Comparison of ENCODE assay signal across 10 cellular contexts in the genomic region with DNA sequence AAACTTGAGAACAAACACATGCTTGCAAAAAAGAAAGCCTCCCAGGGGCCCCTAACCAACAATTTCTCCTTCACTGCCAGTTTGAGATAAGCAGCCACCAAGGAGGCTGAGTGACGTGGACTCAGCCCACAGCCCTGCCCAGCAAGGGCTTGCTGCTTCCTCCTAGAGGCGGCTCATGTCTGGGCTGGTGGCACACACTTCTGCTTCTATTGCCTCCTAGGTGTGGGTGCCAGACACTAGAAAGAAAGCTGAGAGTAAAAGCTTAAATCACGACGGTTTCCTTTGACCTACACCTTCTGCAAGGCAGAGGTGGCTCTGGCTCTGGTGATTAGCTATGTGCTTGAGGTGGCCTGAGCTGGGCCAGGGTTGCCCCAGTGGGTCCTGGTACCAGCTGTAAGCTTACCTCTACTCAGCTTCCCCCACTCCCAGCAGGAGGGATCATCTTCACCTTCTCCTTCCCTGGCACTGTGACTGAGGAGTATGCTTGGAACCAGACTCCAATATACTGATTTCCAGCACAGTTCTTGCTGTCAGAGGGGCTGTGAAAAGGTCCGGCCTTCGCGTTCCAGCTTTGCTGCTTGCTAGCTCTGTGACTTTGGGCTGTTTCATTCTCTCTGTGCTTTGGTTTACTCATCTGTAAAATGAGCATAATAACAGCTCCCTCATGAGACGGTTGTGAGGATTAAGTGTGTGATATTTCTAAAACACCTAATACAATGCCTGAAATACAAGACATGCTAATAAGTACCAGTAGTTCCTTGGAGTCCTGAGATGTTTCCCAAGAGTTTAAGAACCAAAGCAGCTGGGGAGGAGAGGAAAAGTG.
DNase-seq lines count a peak whose midpoint lies in the region; ATAC-seq and TF ChIP-seq lines count a peak whose summit lies in the region.
"Had no signal": no experiment of that assay in that cellular context is flagged by ENCODE, and none has a peak within 500 bp of the region (broad histone marks: within the 10 kb centered on the region; RNA-seq: fewer than 3 reads in every experiment).

No MANE protein-coding gene starts in this region.

- H3K27ac Mint-ChIP-seq in activated CD4-positive, alpha-beta memory T cell treated with anti-CD3 and anti-CD28 coated beads for 36 hours, result peak overlapping the region; percentile 64

- peaks cover 17% of the 10 kb centered on the region for H3K4me1 ChIP-seq in effector memory CD4-positive, alpha-beta T cell (ENCODE audit: control insufficient read depth, insufficient read depth, low read length, poor library complexity, severe bottlenecking)
- no peaks in the 10 kb centered on the region for H3K4me1 ChIP-seq in breast epithelium

- no peak for TF ChIP-seq CTCF in breast epithelium (IDR thresholded peaks at IDR 0.05)

- H3K36me3 ChIP-seq in effector memory CD4-positive, alpha-beta T cell (ENCODE audit: control insufficient read depth, insufficient read depth, low read length), result no peaks in the 10 kb centered on the region
- no peaks in the 10 kb centered on the region for H3K36me3 ChIP-seq in breast epithelium
- H3K36me3 ChIP-seq: neutrophil had no signal

- no peaks in the 10 kb centered on the region for H3K27me3 Mint-ChIP-seq in activated CD4-positive, alpha-beta memory T cell treated with anti-CD3 and anti-CD28 coated beads for 36 hours

- in situ Hi-C loops in KBM-7 (cut with MboI; ENCODE audit: low pct_unique_long_range_greater_than_20kb, low sequenced_read_pairs), result no loop called here

- H3K36me3 Mint-ChIP-seq in activated CD4-positive, alpha-beta memory T cell treated with anti-CD3 and anti-CD28 coated beads for 36 hours, result no peaks in the 10 kb centered on the region

- CTCF ChIA-PET in activated CD4-positive, alpha-beta memory T cell treated with anti-CD3 and anti-CD28 coated beads for 36 hours (lab: Charles Lee), result interaction anchor here (0.7 to 3.9 kb wide), 20 partner anchors 11 to 316 kb away, joined by 3 to 84 read pairs (median 4); a partner anchor contains a TSS

- H3K4me3 ChIP-seq in effector memory CD4-positive, alpha-beta T cell (ENCODE audit: insufficient read depth, low read depth, low read length, poor library complexity, severe bottlenecking), result no peak overlapping the region
- no peak overlapping the region for H3K4me3 ChIP-seq in breast epithelium

- no peak for TF ChIP-seq POLR2A in breast epithelium (IDR thresholded peaks at IDR 0.05)

- H3K4me1 Mint-ChIP-seq in activated CD4-positive, alpha-beta memory T cell treated with anti-CD3 and anti-CD28 coated beads for 36 hours (ENCODE audit: low read depth), result peaks cover 18% of the 10 kb centered on the region

- no peak overlapping the region for H3K4me3 Mint-ChIP-seq in activated CD4-positive, alpha-beta memory T cell treated with anti-CD3 and anti-CD28 coated beads for 36 hours

- DNase-seq in KBM-7, result peak; percentile 68
- peak; percentile 78 for DNase-seq in activated CD4-positive, alpha-beta memory T cell treated with anti-CD3 and anti-CD28 coated beads for 36 hours
- DNase-seq in effector memory CD4-positive, alpha-beta T cell, result peak; percentile 41 to 71 (median 62)
- peak; percentile 56 for DNase-seq in stimulated activated CD8-positive, alpha-beta memory T cell treated with anti-CD3 and anti-CD28 coated beads, Interleukin-12 subunit alpha, Interleukin-12 subunit beta, amount 100 ng/mL, for 1 hour (ENCODE audit: low read depth)
- no peak for DNase-seq in HK-2 (ENCODE audit: unreplicated experiment)
- no peak for DNase-seq in breast epithelium (ENCODE audit: low spot score in 2 of 2)

- H3K9me3 Mint-ChIP-seq in activated CD4-positive, alpha-beta memory T cell treated with anti-CD3 and anti-CD28 coated beads for 36 hours, result no peaks in the 10 kb centered on the region

- H3K9me3 ChIP-seq in effector memory CD4-positive, alpha-beta T cell (ENCODE audit: control insufficient read depth, low read length), result no peaks in the 10 kb centered on the region
- no peaks in the 10 kb centered on the region for H3K9me3 ChIP-seq in breast epithelium
- H3K9me3 ChIP-seq: neutrophil had no signal

- POLR2A ChIA-PET in activated CD4-positive, alpha-beta memory T cell treated with anti-CD3 and anti-CD28 coated beads for 36 hours (lab: Charles Lee), result interaction anchor here (1.2 kb wide), 1 partner anchor 22 kb away, joined by 3 read pairs; no protein-coding TSS in a partner anchor

- H3K27ac ChIP-seq in effector memory CD4-positive, alpha-beta T cell (ENCODE audit: insufficient read depth, low read length, poor library complexity, severe bottlenecking), result peak overlapping the region; percentile 67
- H3K27ac ChIP-seq in breast epithelium, result peak overlapping the region in 1 of 2 donors; percentile 31
- H3K27ac ChIP-seq: epithelial cell of prostate, neutrophil had no signal

- no peaks in the 10 kb centered on the region for H3K27me3 ChIP-seq in effector memory CD4-positive, alpha-beta T cell (replicated peaks; ENCODE audit: control insufficient read depth, insufficient read depth, low read length, poor library complexity, severe bottlenecking)
- no peaks in the 10 kb centered on the region for H3K27me3 ChIP-seq in breast epithelium
- H3K27me3 ChIP-seq: neutrophil had no signal

- no peak for ATAC-seq in HG03354 (IDR thresholded peaks at IDR 0.05; ENCODE audit: poor library complexity, severe bottlenecking, unreplicated experiment)
- no peak for ATAC-seq in GM19035 (IDR thresholded peaks at IDR 0.05; ENCODE audit: unreplicated experiment)

- intact Hi-C loops in activated CD4-positive, alpha-beta memory T cell treated with anti-CD3 and anti-CD28 coated beads for 36 hours (cut with micrococcal nuclease), result loop anchor here (1.0 to 2.0 kb wide), 2 partner anchors 66 to 78 kb away; no protein-coding TSS in a partner anchor
- intact Hi-C loops in breast epithelium (cut with DNase I; ENCODE audit: low total_unique reads), result no loop called here

Comparison
In these comparisons a context has a peak if more than half of its experiments do, and no peak if none do; other contexts are left out.
1. DNase-seq: peak in KBM-7 (single experiment), activated CD4-positive, alpha-beta memory T cell treated with anti-CD3 and anti-CD28 coated beads for 36 hours (single experiment), effector memory CD4-positive, alpha-beta T cell (3 of 3) and stimulated activated CD8-positive, alpha-beta memory T cell treated with anti-CD3 and anti-CD28 coated beads, Interleukin-12 subunit alpha, Interleukin-12 subunit beta, amount 100 ng/mL, for 1 hour (single experiment); none in HK-2 (single experiment) and breast epithelium (0 of 2).